Comparison of ENCODE assay signal across 1 cellular context in genomic region chr20:60283281-60283680, GRCh38.
TF ChIP-seq lines count a peak whose summit lies in the region.

No MANE protein-coding gene starts in this region.

TF ChIP-seq in HEK293, 187 proteins besides CTCF, POLR2A, EP300 and RAD21 (continued from another document):
- TF ChIP-seq ZNF777 (tag by site-specific recombination; IDR thresholded peaks at IDR 0.05; ENCODE audit: borderline replicate concordance): no peak
- TF ChIP-seq KLF10 (tag by site-specific recombination; IDR thresholded peaks at IDR 0.05): no peak
- no peak for TF ChIP-seq ZNF121 (tag by site-specific recombination; IDR thresholded peaks at IDR 0.05)
- TF ChIP-seq, protein P1, sequence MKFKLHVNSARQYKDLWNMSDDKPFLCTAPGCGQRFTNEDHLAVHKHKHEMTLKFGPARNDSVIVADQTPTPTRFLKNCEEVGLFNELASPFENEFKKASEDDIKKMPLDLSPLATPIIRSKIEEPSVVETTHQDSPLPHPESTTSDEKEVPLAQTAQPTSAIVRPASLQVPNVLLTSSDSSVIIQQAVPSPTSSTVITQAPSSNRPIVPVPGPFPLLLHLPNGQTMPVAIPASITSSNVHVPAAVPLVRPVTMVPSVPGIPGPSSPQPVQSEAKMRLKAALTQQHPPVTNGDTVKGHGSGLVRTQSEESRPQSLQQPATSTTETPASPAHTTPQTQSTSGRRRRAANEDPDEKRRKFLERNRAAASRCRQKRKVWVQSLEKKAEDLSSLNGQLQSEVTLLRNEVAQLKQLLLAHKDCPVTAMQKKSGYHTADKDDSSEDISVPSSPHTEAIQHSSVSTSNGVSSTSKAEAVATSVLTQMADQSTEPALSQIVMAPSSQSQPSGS (tag by site-specific recombination; IDR thresholded peaks at IDR 0.05; ENCODE audit: low read depth): no peak
- TF ChIP-seq ZNF596 (tag by site-specific recombination; IDR thresholded peaks at IDR 0.05): no peak
- no peak for TF ChIP-seq ZNF10 (tag by site-specific recombination; IDR thresholded peaks at IDR 0.05)
- TF ChIP-seq, protein P2, sequence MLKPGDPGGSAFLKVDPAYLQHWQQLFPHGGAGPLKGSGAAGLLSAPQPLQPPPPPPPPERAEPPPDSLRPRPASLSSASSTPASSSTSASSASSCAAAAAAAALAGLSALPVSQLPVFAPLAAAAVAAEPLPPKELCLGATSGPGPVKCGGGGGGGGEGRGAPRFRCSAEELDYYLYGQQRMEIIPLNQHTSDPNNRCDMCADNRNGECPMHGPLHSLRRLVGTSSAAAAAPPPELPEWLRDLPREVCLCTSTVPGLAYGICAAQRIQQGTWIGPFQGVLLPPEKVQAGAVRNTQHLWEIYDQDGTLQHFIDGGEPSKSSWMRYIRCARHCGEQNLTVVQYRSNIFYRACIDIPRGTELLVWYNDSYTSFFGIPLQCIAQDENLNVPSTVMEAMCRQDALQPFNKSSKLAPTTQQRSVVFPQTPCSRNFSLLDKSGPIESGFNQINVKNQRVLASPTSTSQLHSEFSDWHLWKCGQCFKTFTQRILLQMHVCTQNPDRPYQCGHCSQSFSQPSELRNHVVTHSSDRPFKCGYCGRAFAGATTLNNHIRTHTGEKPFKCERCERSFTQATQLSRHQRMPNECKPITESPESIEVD (tag by site-specific recombination; IDR thresholded peaks at IDR 0.05): no peak
- TF ChIP-seq, protein P3, sequence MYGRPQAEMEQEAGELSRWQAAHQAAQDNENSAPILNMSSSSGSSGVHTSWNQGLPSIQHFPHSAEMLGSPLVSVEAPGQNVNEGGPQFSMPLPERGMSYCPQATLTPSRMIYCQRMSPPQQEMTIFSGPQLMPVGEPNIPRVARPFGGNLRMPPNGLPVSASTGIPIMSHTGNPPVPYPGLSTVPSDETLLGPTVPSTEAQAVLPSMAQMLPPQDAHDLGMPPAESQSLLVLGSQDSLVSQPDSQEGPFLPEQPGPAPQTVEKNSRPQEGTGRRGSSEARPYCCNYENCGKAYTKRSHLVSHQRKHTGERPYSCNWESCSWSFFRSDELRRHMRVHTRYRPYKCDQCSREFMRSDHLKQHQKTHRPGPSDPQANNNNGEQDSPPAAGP (tag by site-specific recombination; IDR thresholded peaks at IDR 0.05): no peak
- TF ChIP-seq ZNF114 (tag by site-specific recombination; IDR thresholded peaks at IDR 0.05): no peak
- TF ChIP-seq ZFP69B (tag by site-specific recombination; IDR thresholded peaks at IDR 0.05): no peak
- no peak for TF ChIP-seq RBAK (tag by site-specific recombination; IDR thresholded peaks at IDR 0.05)
- no peak for TF ChIP-seq ZFP3 (tag by site-specific recombination; IDR thresholded peaks at IDR 0.05; ENCODE audit: low read depth)
- no peak for TF ChIP-seq ZNF214 (tag by site-specific recombination; IDR thresholded peaks at IDR 0.05; ENCODE audit: borderline replicate concordance)
- TF ChIP-seq ZNF391 (tag by site-specific recombination; IDR thresholded peaks at IDR 0.05; ENCODE audit: borderline replicate concordance, low read depth): no peak
- TF ChIP-seq ZFP41 (tag by site-specific recombination; IDR thresholded peaks at IDR 0.05; ENCODE audit: borderline replicate concordance): no peak
- TF ChIP-seq ZNF311 (tag by site-specific recombination; IDR thresholded peaks at IDR 0.05; ENCODE audit: borderline replicate concordance): no peak
- TF ChIP-seq ZFHX2 (tag by site-specific recombination; conservative IDR thresholded peaks at IDR 0.05): no peak
- no peak for TF ChIP-seq ZNF133 (tag by site-specific recombination; IDR thresholded peaks at IDR 0.05)
- TF ChIP-seq GLIS2 (tag by site-specific recombination; IDR thresholded peaks at IDR 0.05): no peak
- peak; percentile 99 for TF ChIP-seq SETDB1 (IDR thresholded peaks at IDR 0.05; ENCODE audit: insufficient read length, low read length)
- TF ChIP-seq KLF7 (tag by site-specific recombination; IDR thresholded peaks at IDR 0.05; ENCODE audit: borderline replicate concordance): no peak
- TF ChIP-seq ZNF549 (tag by site-specific recombination; IDR thresholded peaks at IDR 0.05): 0 out of 2 replicates have a peak, but pooled peaks have one; percentile 32
- no peak for TF ChIP-seq ZNF529 (tag by site-specific recombination; IDR thresholded peaks at IDR 0.05; ENCODE audit: insufficient replicate concordance)
- TF ChIP-seq ZNF701 (tag by site-specific recombination; IDR thresholded peaks at IDR 0.05): no peak
- no peak for TF ChIP-seq ZNF398 (tag by site-specific recombination; IDR thresholded peaks at IDR 0.05)
- no peak for TF ChIP-seq ZNF354C (tag by site-specific recombination; IDR thresholded peaks at IDR 0.05; ENCODE audit: borderline replicate concordance, low read depth)
- TF ChIP-seq, protein P4, sequence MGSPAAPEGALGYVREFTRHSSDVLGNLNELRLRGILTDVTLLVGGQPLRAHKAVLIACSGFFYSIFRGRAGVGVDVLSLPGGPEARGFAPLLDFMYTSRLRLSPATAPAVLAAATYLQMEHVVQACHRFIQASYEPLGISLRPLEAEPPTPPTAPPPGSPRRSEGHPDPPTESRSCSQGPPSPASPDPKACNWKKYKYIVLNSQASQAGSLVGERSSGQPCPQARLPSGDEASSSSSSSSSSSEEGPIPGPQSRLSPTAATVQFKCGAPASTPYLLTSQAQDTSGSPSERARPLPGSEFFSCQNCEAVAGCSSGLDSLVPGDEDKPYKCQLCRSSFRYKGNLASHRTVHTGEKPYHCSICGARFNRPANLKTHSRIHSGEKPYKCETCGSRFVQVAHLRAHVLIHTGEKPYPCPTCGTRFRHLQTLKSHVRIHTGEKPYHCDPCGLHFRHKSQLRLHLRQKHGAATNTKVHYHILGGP (tag by site-specific recombination; IDR thresholded peaks at IDR 0.05): no peak
- peak; percentile 47; the same call in 1 of the 2 replicates for TF ChIP-seq ZNF610 (tag by site-specific recombination; IDR thresholded peaks at IDR 0.05; ENCODE audit: borderline replicate concordance)
- TF ChIP-seq ZNF830 (tag by site-specific recombination; IDR thresholded peaks at IDR 0.05; ENCODE audit: low read depth): no peak
- no peak for TF ChIP-seq YY2 (tag by site-specific recombination; IDR thresholded peaks at IDR 0.05)
- TF ChIP-seq ZNF501 (tag by site-specific recombination; IDR thresholded peaks at IDR 0.05): no peak
- no peak for TF ChIP-seq ZNF707 (tag by site-specific recombination; IDR thresholded peaks at IDR 0.05)
- TF ChIP-seq KLF16 (tag by site-specific recombination; IDR thresholded peaks at IDR 0.05): no peak
- no peak for TF ChIP-seq IKZF3 (tag by site-specific recombination; IDR thresholded peaks at IDR 0.05)
- TF ChIP-seq ZNF510 (tag by site-specific recombination; IDR thresholded peaks at IDR 0.05; ENCODE audit: insufficient replicate concordance): peak; percentile 41
- TF ChIP-seq ZNF24 (tag by site-specific recombination; IDR thresholded peaks at IDR 0.05): no peak
- no peak for TF ChIP-seq ZNF837 (tag by site-specific recombination; IDR thresholded peaks at IDR 0.05)
- TF ChIP-seq SP2 (tag by site-specific recombination; IDR thresholded peaks at IDR 0.05): no peak
- peak; percentile 72 for TF ChIP-seq ZNF558 (tag by site-specific recombination; IDR thresholded peaks at IDR 0.05)
- no peak for TF ChIP-seq ZNF664 (tag by site-specific recombination; IDR thresholded peaks at IDR 0.05)
- no peak for TF ChIP-seq SP3 (tag by site-specific recombination; IDR thresholded peaks at IDR 0.05)
- no peak for TF ChIP-seq PRDM4 (tag by site-specific recombination; IDR thresholded peaks at IDR 0.05)
- TF ChIP-seq ZNF626 (tag by site-specific recombination; IDR thresholded peaks at IDR 0.05): 0 out of 2 replicates have a peak, but pooled peaks have one; percentile 60
- no peak for TF ChIP-seq ZNF132 (tag by site-specific recombination; IDR thresholded peaks at IDR 0.05; ENCODE audit: borderline replicate concordance)
- no peak for TF ChIP-seq HOXD13 (CRISPR knock-in tag; IDR thresholded peaks at IDR 0.05; ENCODE audit: borderline replicate concordance)
- no peak for TF ChIP-seq YY1 (tag by site-specific recombination; IDR thresholded peaks at IDR 0.05)
TF ChIP-seq in HEK293: peak in this region for 9.
